Comparison of ENCODE assay signal across 1 cellular context in genomic region chr1:52702886-52703787, GRCh38.
A peak's percentile ranks its signal among the peaks of the same experiment; 100 is the strongest.
TF ChIP-seq lines count a peak whose summit lies in the region.

No MANE protein-coding gene starts in this region.

TF ChIP-seq in HepG2, 621 proteins besides CTCF, POLR2A, EP300 and RAD21 (continued from another document and continues in another):
- TF ChIP-seq REST (IDR thresholded peaks at IDR 0.05; ENCODE audit: borderline replicate concordance in 1 of 2, low read depth in 1 of 2, low read length in 2 of 2): 0 out of 4 replicates have a peak, but pooled peaks of 1 of the 2 experiments have one; percentile 12
- peak; percentile 38; the same call in 1 of the 2 replicates for TF ChIP-seq ZNF362 (CRISPR knock-in tag; IDR thresholded peaks at IDR 0.05; ENCODE audit: borderline replicate concordance)
- no peak for TF ChIP-seq BCLAF1 (IDR thresholded peaks at IDR 0.05)
- TF ChIP-seq TFDP2 (CRISPR knock-in tag; IDR thresholded peaks at IDR 0.05): peak; percentile 73
- TF ChIP-seq JDP2 (CRISPR knock-in tag; IDR thresholded peaks at IDR 0.05; ENCODE audit: borderline replicate concordance): no peak
- peak; percentile 85; the same call in 1 of the 2 replicates for TF ChIP-seq FUBP1 (CRISPR knock-in tag; IDR thresholded peaks at IDR 0.05; ENCODE audit: borderline replicate concordance)
- TF ChIP-seq ZNF777 (CRISPR knock-in tag; IDR thresholded peaks at IDR 0.05): peak; percentile 64; the same call in 1 of the 2 replicates
- peak; percentile 85; the same call in 1 of the 2 replicates for TF ChIP-seq ZNF253 (CRISPR knock-in tag; IDR thresholded peaks at IDR 0.05; ENCODE audit: borderline replicate concordance)
- peak; percentile 48; the same call in 1 of the 2 replicates for TF ChIP-seq GLI4 (CRISPR knock-in tag; IDR thresholded peaks at IDR 0.05; ENCODE audit: borderline replicate concordance)
- TF ChIP-seq TBX2 (CRISPR knock-in tag; IDR thresholded peaks at IDR 0.05; ENCODE audit: borderline replicate concordance): peak; percentile 92
- TF ChIP-seq SRSF1 (optimal IDR thresholded peaks at IDR 0.05; ENCODE audit: low read depth, low read length): no peak
- TF ChIP-seq SATB2 (CRISPR knock-in tag; IDR thresholded peaks at IDR 0.05): no peak
- no peak for TF ChIP-seq PBX3 (CRISPR knock-in tag; IDR thresholded peaks at IDR 0.05; ENCODE audit: borderline replicate concordance)
- TF ChIP-seq ZNF709 (CRISPR knock-in tag; IDR thresholded peaks at IDR 0.05): peak; percentile 89
- no peak for TF ChIP-seq ZNF503 (CRISPR knock-in tag; IDR thresholded peaks at IDR 0.05)
- TF ChIP-seq ZNF207 (IDR thresholded peaks at IDR 0.05; ENCODE audit: borderline replicate concordance): no peak
- no peak for TF ChIP-seq PRDM15 (CRISPR knock-in tag; IDR thresholded peaks at IDR 0.05)
- TF ChIP-seq DNMT1 (CRISPR knock-in tag; IDR thresholded peaks at IDR 0.05): no peak
- peak; percentile 96 for TF ChIP-seq MXD4 (CRISPR knock-in tag; IDR thresholded peaks at IDR 0.05)
- TF ChIP-seq ISX (CRISPR knock-in tag; conservative IDR thresholded peaks at IDR 0.05): no peak
- TF ChIP-seq YY1 (IDR thresholded peaks at IDR 0.05; ENCODE audit: insufficient read depth, insufficient replicate concordance, low read depth, low read length): no peak
- no peak for TF ChIP-seq ZZZ3 (CRISPR knock-in tag; IDR thresholded peaks at IDR 0.05; ENCODE audit: borderline replicate concordance)
- TF ChIP-seq FOXO1 (CRISPR knock-in tag; IDR thresholded peaks at IDR 0.05): no peak
- peak; percentile 75 for TF ChIP-seq SNAPC4 (CRISPR knock-in tag; IDR thresholded peaks at IDR 0.05)
